Comparison of ENCODE assay signal across 17 cellular contexts in the genomic region with DNA sequence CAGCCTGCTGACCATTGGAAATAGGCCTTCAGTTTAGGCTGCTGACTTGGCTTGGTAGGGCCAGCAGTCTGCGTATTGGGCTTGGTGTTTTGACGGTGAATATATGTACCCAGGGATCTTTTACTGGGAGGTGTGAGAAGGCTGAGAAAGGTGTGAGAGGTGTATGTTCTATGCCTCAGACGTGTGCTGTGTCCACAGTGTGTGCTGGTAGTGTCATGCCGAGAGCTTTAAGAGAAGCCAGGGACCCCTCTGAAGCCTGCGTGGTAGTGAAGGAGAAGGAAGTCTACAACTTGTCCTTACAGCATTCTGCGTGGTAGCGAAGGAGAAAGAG. TPM values are rescaled to one million over a fixed set of nuclear protein-coding genes. Genes with fewer than 3 reads are reported as not detected.
DNase-seq lines count a peak whose midpoint lies in the region; ATAC-seq and TF ChIP-seq lines count a peak whose summit lies in the region.
"Had no signal": no experiment of that assay in that cellular context is flagged by ENCODE, and none has a peak within 500 bp of the region (broad histone marks: within the 10 kb centered on the region; RNA-seq: fewer than 3 reads in every experiment).

No MANE protein-coding gene starts in this region.

- no peaks in the 10 kb centered on the region for H3K36me3 ChIP-seq in breast epithelium
- H3K36me3 ChIP-seq in right lobe of liver: peaks cover 0 to 2% (median under 1%) of the 10 kb centered on the region in 4 donors
- H3K36me3 ChIP-seq in upper lobe of right lung: peaks cover under 1% of the 10 kb centered on the region

- H3K27me3 ChIP-seq in breast epithelium: no peaks in the 10 kb centered on the region
- no peaks in the 10 kb centered on the region for H3K27me3 ChIP-seq in right lobe of liver
- H3K27me3 ChIP-seq in upper lobe of right lung: no peaks in the 10 kb centered on the region

- no peaks in the 10 kb centered on the region for H3K9me3 ChIP-seq in breast epithelium
- H3K9me3 ChIP-seq in right lobe of liver: no peaks in the 10 kb centered on the region
- H3K9me3 ChIP-seq in upper lobe of right lung: no peaks in the 10 kb centered on the region
- H3K9me3 ChIP-seq: lower lobe of right lung had no signal

- intact Hi-C loops in MCF 10A (cut with micrococcal nuclease) (no loop called here), breast epithelium (cut with DNase I; ENCODE audit: low total_unique reads) (no loop called here), right lobe of liver (cut with DNase I) (no loop called here), upper lobe of right lung (cut with DNase I) (no loop called here)
- intact Hi-C loops in activated CD4-positive, alpha-beta memory T cell treated with anti-CD3 and anti-CD28 coated beads for 36 hours (cut with micrococcal nuclease): no loop called here

- CTCF ChIA-PET in MCF 10A (lab: Yijun Ruan, JAX): interaction anchor here (1.4 to 1.7 kb wide), 2 partner anchors 10 to 135 kb away, joined by 6 to 9 read pairs; no protein-coding TSS in a partner anchor
- CTCF ChIA-PET in activated CD4-positive, alpha-beta memory T cell treated with anti-CD3 and anti-CD28 coated beads for 36 hours (lab: Charles Lee): interaction anchor here (1.5 kb wide), 1 partner anchor 11 kb away, joined by 9 read pairs; no protein-coding TSS in a partner anchor

- H3K27ac ChIP-seq in breast epithelium: no peak overlapping the region
- H3K27ac ChIP-seq in right lobe of liver: peak overlapping the region; percentile 43 to 100 (median 72)
- H3K27ac ChIP-seq in upper lobe of right lung: no peak overlapping the region
- H3K27ac ChIP-seq: lower lobe of right lung had no signal

- TF ChIP-seq CTCF in MCF 10A (IDR thresholded peaks at IDR 0.05; ENCODE audit: unreplicated experiment) (no peak), breast epithelium (IDR thresholded peaks at IDR 0.05) (no peak), right lobe of liver (IDR thresholded peaks at IDR 0.05) (no peak), upper lobe of right lung (IDR thresholded peaks at IDR 0.05) (no peak)

- H3K27ac Mint-ChIP-seq in MCF 10A (ENCODE audit: low read depth, unreplicated experiment): peak overlapping the region; percentile 57
- no peak overlapping the region for H3K27ac Mint-ChIP-seq in activated CD4-positive, alpha-beta memory T cell treated with anti-CD3 and anti-CD28 coated beads for 36 hours
- no peak overlapping the region for H3K27ac Mint-ChIP-seq in stimulated activated effector memory CD8-positive, alpha-beta T cell treated with anti-CD3 and anti-CD28 coated beads, Interleukin-12 subunit alpha, Interleukin-12 subunit beta, amount 100 ng/mL, for 72 hours

- DNase-seq in MCF 10A (ENCODE audit: unreplicated experiment) (no peak), breast epithelium (ENCODE audit: low spot score in 2 of 2) (no peak), right lobe of liver (no peak), NCI-H2029 (lab: John Stamatoyannopoulos, UW) (no peak), upper lobe of right lung (no peak), NCI-H1048 (lab: John Stamatoyannopoulos, UW) (no peak)
- no peak for DNase-seq in activated CD4-positive, alpha-beta memory T cell treated with anti-CD3 and anti-CD28 coated beads for 36 hours
- DNase-seq in stimulated activated effector memory CD8-positive, alpha-beta T cell treated with anti-CD3 and anti-CD28 coated beads, Interleukin-12 subunit alpha, Interleukin-12 subunit beta, amount 100 ng/mL, for 72 hours (ENCODE audit: low spot score in 2 of 2): no peak
- DNase-seq: activated CD4-positive, alpha-beta T cell treated with anti-CD3 and anti-CD28 coated beads, Interleukin-2, amount 50 U/mL, for 1 hour; DMS53; effector CD4-positive, alpha-beta T cell; lower lobe of right lung; MM.1S; nucleus accumbens; RPMI8226; small intestine; stimulated activated naive CD4-positive, alpha-beta T cell treated with Interleukin-2 at 50 U/mL for 16 hours had no signal

- no peak for TF ChIP-seq POLR2A in breast epithelium (IDR thresholded peaks at IDR 0.05)
- TF ChIP-seq POLR2A in right lobe of liver (IDR thresholded peaks at IDR 0.05): no peak

- ATAC-seq in right lobe of liver (no peak), upper lobe of right lung (no peak)
- ATAC-seq in stimulated activated effector memory CD8-positive, alpha-beta T cell treated with anti-CD3 and anti-CD28 coated beads, Interleukin-12 subunit alpha, Interleukin-12 subunit beta, amount 100 ng/mL, for 72 hours: no peak
- ATAC-seq: lower lobe of right lung had no signal

- H3K4me3 Mint-ChIP-seq in MCF 10A (ENCODE audit: unreplicated experiment): peak overlapping the region; percentile 84
- H3K4me3 Mint-ChIP-seq in activated CD4-positive, alpha-beta memory T cell treated with anti-CD3 and anti-CD28 coated beads for 36 hours: peak overlapping the region; percentile 76
- H3K4me3 Mint-ChIP-seq in stimulated activated effector memory CD8-positive, alpha-beta T cell treated with anti-CD3 and anti-CD28 coated beads, Interleukin-12 subunit alpha, Interleukin-12 subunit beta, amount 100 ng/mL, for 72 hours: peak overlapping the region; percentile 89

- peaks cover 41% of the 10 kb centered on the region for H3K4me1 Mint-ChIP-seq in MCF 10A (ENCODE audit: insufficient read depth, unreplicated experiment)
- peaks cover 43% of the 10 kb centered on the region for H3K4me1 Mint-ChIP-seq in activated CD4-positive, alpha-beta memory T cell treated with anti-CD3 and anti-CD28 coated beads for 36 hours (ENCODE audit: low read depth)
- H3K4me1 Mint-ChIP-seq in stimulated activated effector memory CD8-positive, alpha-beta T cell treated with anti-CD3 and anti-CD28 coated beads, Interleukin-12 subunit alpha, Interleukin-12 subunit beta, amount 100 ng/mL, for 72 hours: peaks cover 59% of the 10 kb centered on the region

- H3K27me3 Mint-ChIP-seq in MCF 10A (ENCODE audit: insufficient read depth, unreplicated experiment): no peaks in the 10 kb centered on the region
- no peaks in the 10 kb centered on the region for H3K27me3 Mint-ChIP-seq in activated CD4-positive, alpha-beta memory T cell treated with anti-CD3 and anti-CD28 coated beads for 36 hours

- 63% methylated on average over 6 of the region's 7 CpGs for whole genome bisulfite sequencing in right lobe of liver (ENCODE audit: insufficient coverage, low coverage, low lambda C conversion rate, missing lambda C conversion rate)

- no peaks in the 10 kb centered on the region for H3K9me3 Mint-ChIP-seq in MCF 10A (ENCODE audit: unreplicated experiment)
- no peaks in the 10 kb centered on the region for H3K9me3 Mint-ChIP-seq in activated CD4-positive, alpha-beta memory T cell treated with anti-CD3 and anti-CD28 coated beads for 36 hours
- no peaks in the 10 kb centered on the region for H3K9me3 Mint-ChIP-seq in stimulated activated effector memory CD8-positive, alpha-beta T cell treated with anti-CD3 and anti-CD28 coated beads, Interleukin-12 subunit alpha, Interleukin-12 subunit beta, amount 100 ng/mL, for 72 hours

- no TSS peak for BruUV-seq in MCF 10A (replicated peaks; lab: Mats Ljungman, UMichigan)

- H3K4me1 ChIP-seq in breast epithelium: peaks cover 0 to 15% of the 10 kb centered on the region in 2 donors
- peaks cover 0 to 69% (median 27%) of the 10 kb centered on the region in 4 donors for H3K4me1 ChIP-seq in right lobe of liver
- peaks cover 43% of the 10 kb centered on the region for H3K4me1 ChIP-seq in upper lobe of right lung

- H3K36me3 Mint-ChIP-seq in MCF 10A (ENCODE audit: insufficient read depth, unreplicated experiment): peaks cover 32% of the 10 kb centered on the region
- peaks cover 13% of the 10 kb centered on the region for H3K36me3 Mint-ChIP-seq in activated CD4-positive, alpha-beta memory T cell treated with anti-CD3 and anti-CD28 coated beads for 36 hours
- H3K36me3 Mint-ChIP-seq in stimulated activated effector memory CD8-positive, alpha-beta T cell treated with anti-CD3 and anti-CD28 coated beads, Interleukin-12 subunit alpha, Interleukin-12 subunit beta, amount 100 ng/mL, for 72 hours: peaks cover 30% of the 10 kb centered on the region

- POLR2A ChIA-PET in MCF 10A (lab: Yijun Ruan, JAX): interaction anchor here (0.8 to 6.0 kb wide), 6 partner anchors 20 to 79 kb away, joined by 3 to 124 read pairs (median 4); partner anchors contain the start of genes LSM14B and MTG2
- POLR2A ChIA-PET in activated CD4-positive, alpha-beta memory T cell treated with anti-CD3 and anti-CD28 coated beads for 36 hours (lab: Charles Lee): interaction anchor here (1.4 kb wide), 1 partner anchor 14 kb away, joined by 4 read pairs; no protein-coding TSS in a partner anchor

- H3K4me3 ChIP-seq in breast epithelium (no peak overlapping the region), right lobe of liver (peak overlapping the region in 1 of 3 donors; percentile 81), upper lobe of right lung (no peak overlapping the region)
- H3K4me3 ChIP-seq: lower lobe of right lung had no signal

RNA-seq across cellular contexts. Expression of gene SS18L1, which starts 2.1 kb away (rescaled TPM):
- total RNA-seq in MCF 10A (2022) (16.1 and 17.9 TPM in 2 replicates), breast epithelium (10 to 100 TPM; 12.5 to 18.4 (median 14.4) TPM), right lobe of liver (10 to 100 TPM; 14.1 to 26.5 (median 23.7) TPM), upper lobe of right lung (12.6 TPM)
- total RNA-seq in activated CD4-positive, alpha-beta memory T cell treated with anti-CD3 and anti-CD28 coated beads for 36 hours: 10 to 100 TPM; 13.7 to 15.2 TPM

RNA-seq across cellular contexts. Expression of gene PSMA7, which starts 2.5 kb away (rescaled TPM):
- total RNA-seq in MCF 10A (2022) (362 and 419 TPM in 2 replicates), breast epithelium (100 to 1,000 TPM; 200 to 579 (median 380) TPM), right lobe of liver (100 to 1,000 TPM; 108 to 268 (median 116) TPM), upper lobe of right lung (209 TPM)
- 100 to 1,000 TPM; 301 to 316 TPM for total RNA-seq in activated CD4-positive, alpha-beta memory T cell treated with anti-CD3 and anti-CD28 coated beads for 36 hours

RNA-seq across cellular contexts. Expression of gene LSM14B, which starts 23.4 kb away (rescaled TPM):
- total RNA-seq in MCF 10A (2022) (33.3 and 35.1 TPM in 2 replicates), breast epithelium (10 to 100 TPM; 20.6 to 26.5 (median 25.6) TPM), right lobe of liver (10 to 100 TPM in 5 of 6 experiments, 1 to 10 TPM in 1; 9.5 to 19.8 (median 14.2) TPM), upper lobe of right lung (35.1 TPM)
- total RNA-seq in activated CD4-positive, alpha-beta memory T cell treated with anti-CD3 and anti-CD28 coated beads for 36 hours: 10 to 100 TPM; 33.4 to 35.1 TPM

RNA-seq across cellular contexts. Expression of gene MTG2, which starts 37.2 kb away (rescaled TPM):
- total RNA-seq in MCF 10A (2022) (46.9 and 61.0 TPM in 2 replicates), breast epithelium (10 to 100 TPM; 16.3 to 32.1 (median 25.6) TPM), right lobe of liver (10 to 100 TPM; 27.0 to 45.6 (median 31.8) TPM), upper lobe of right lung (26.5 TPM)
- 10 to 100 TPM; 31.4 to 32.5 TPM for total RNA-seq in activated CD4-positive, alpha-beta memory T cell treated with anti-CD3 and anti-CD28 coated beads for 36 hours

Comparison
In these comparisons a context has a peak if more than half of its experiments do, and no peak if none do; other contexts are left out.
1. H3K27ac ChIP-seq: peak in right lobe of liver (3 of 3); none in breast epithelium (0 of 2) and upper lobe of right lung (single experiment).
2. Peak in every context shown above with its lines, with median percentiles within 50 percentile points of each other: H3K4me3 Mint-ChIP-seq.